17 cellular contexts compared by ENCODE assay signal in genomic region chr6:5130135-5130866, GRCh38. TPM values are rescaled to one million over a fixed set of nuclear protein-coding genes. Genes with fewer than 3 reads are reported as not detected.
DNase-seq lines count a peak whose midpoint lies in the region; ATAC-seq and TF ChIP-seq lines count a peak whose summit lies in the region.
"Had no signal": no experiment of that assay in that cellular context is flagged by ENCODE, and none has a peak within 500 bp of the region (broad histone marks: within the 10 kb centered on the region; RNA-seq: fewer than 3 reads in every experiment).

No MANE protein-coding gene starts in this region.

- H3K36me3 ChIP-seq in GM23338 (ENCODE audit: insufficient read depth) (no peaks in the 10 kb centered on the region), SK-N-MC (ENCODE audit: insufficient read depth, low read length) (no peaks in the 10 kb centered on the region)

- H3K9ac ChIP-seq in SK-N-MC (ENCODE audit: insufficient read length): peak overlapping the region; percentile 19

- H3K9me3 ChIP-seq in SK-N-MC (ENCODE audit: low read depth, low read length): no peaks in the 10 kb centered on the region

- no peak overlapping the region for H3K4me3 Mint-ChIP-seq in GM23338
- no peak overlapping the region for H3K4me3 Mint-ChIP-seq in memory B cell
- H3K4me3 Mint-ChIP-seq: B cell; CD8-positive, alpha-beta T cell had no signal

- H2AFZ ChIP-seq in GM23338: no peak overlapping the region

- H3K4me2 ChIP-seq in GM23338: no peak overlapping the region

- H3F3A ChIP-seq in GM23338 (replicated peaks; ENCODE audit: low read depth): peaks cover 7% of the 10 kb centered on the region

- no peaks in the 10 kb centered on the region; the same call in 2 of the 3 replicates for H3K36me3 Mint-ChIP-seq in GM23338 (ENCODE audit: low read depth)
- peaks cover 2% of the 10 kb centered on the region for H3K36me3 Mint-ChIP-seq in memory B cell
- H3K36me3 Mint-ChIP-seq: CD8-positive, alpha-beta T cell had no signal

- H3K79me2 ChIP-seq in GM23338 (replicated peaks; ENCODE audit: insufficient read depth): no peaks in the 10 kb centered on the region

- no peak for TF ChIP-seq CTCF in GM23338 (conservative IDR thresholded peaks at IDR 0.05; ENCODE audit: low read depth in 2 of 2)
- TF ChIP-seq CTCF in retinal pigment epithelial cell (conservative IDR thresholded peaks at IDR 0.05; ENCODE audit: low read depth, low read length): peak; percentile 5
- TF ChIP-seq CTCF in foreskin fibroblast (IDR thresholded peaks at IDR 0.05; ENCODE audit: low read depth, low read length): no peak

- H3K9me3 Mint-ChIP-seq in GM23338 (no peaks in the 10 kb centered on the region), memory B cell (no peaks in the 10 kb centered on the region)
- H3K9me3 Mint-ChIP-seq: CD8-positive, alpha-beta T cell had no signal

- H3K4me1 ChIP-seq in GM23338 (ENCODE audit: insufficient read depth): peaks cover 33% of the 10 kb centered on the region

- H3K27me3 ChIP-seq in GM23338 (ENCODE audit: insufficient read depth): no peaks in the 10 kb centered on the region

- H3K27ac Mint-ChIP-seq in GM23338 (peak overlapping the region; percentile 27; the same call in 1 of the 2 replicates), memory B cell (peak overlapping the region; percentile 64)
- H3K27ac Mint-ChIP-seq: B cell; CD8-positive, alpha-beta T cell had no signal

- no peak for ATAC-seq in GM23338
- no peak for ATAC-seq in memory B cell (ENCODE audit: low read depth)
- ATAC-seq: CD8-positive, alpha-beta T cell; PC-3 had no signal

- H3K27ac ChIP-seq in GM23338 (ENCODE audit: low read depth) (no peak overlapping the region), SK-N-MC (peak overlapping the region; percentile 80; the same call in 1 of the 2 replicates)

- H3K27me3 Mint-ChIP-seq in GM23338 (ENCODE audit: insufficient read depth, low read depth, poor library complexity) (peaks cover 3% of the 10 kb centered on the region), memory B cell (no peaks in the 10 kb centered on the region)
- H3K27me3 Mint-ChIP-seq: B cell had no signal

- no peak overlapping the region for H3K4me3 ChIP-seq in GM23338
- peak overlapping the region; percentile 57; the same call in 1 of the 2 replicates for H3K4me3 ChIP-seq in SK-N-MC
- no peak overlapping the region for H3K4me3 ChIP-seq in retinal pigment epithelial cell (ENCODE audit: low read length)
- H3K4me3 ChIP-seq in foreskin fibroblast (ENCODE audit: low read depth in 1 of 2, low read length in 2 of 2): no peak overlapping the region

- peaks cover 64% of the 10 kb centered on the region for H3K4me1 Mint-ChIP-seq in GM23338
- H3K4me1 Mint-ChIP-seq in memory B cell: peaks cover 18% of the 10 kb centered on the region

- no peaks in the 10 kb centered on the region for H3K9me2 ChIP-seq in GM23338 (ENCODE audit: insufficient read depth)

- H4K20me1 ChIP-seq in GM23338 (replicated peaks; ENCODE audit: insufficient read depth): no peaks in the 10 kb centered on the region

- DNase-seq in GM23338 (ENCODE audit: low spot score): no peak
- DNase-seq in SK-N-MC (ENCODE audit: low read depth, low spot score): peak; percentile 57
- DNase-seq in memory B cell (ENCODE audit: low spot score in 2 of 2): no peak
- DNase-seq in retinal pigment epithelial cell (ENCODE audit: low read depth): no peak
- DNase-seq in activated CD4-positive, alpha-beta T cell treated with anti-CD3 and anti-CD28 coated beads, Interleukin-2, amount 50 U/mL, for 4 hours: no peak
- DNase-seq in NCI-H82 treated with DMSO at 0.1 percent for 48 hours (lab: John Stamatoyannopoulos, UW; ENCODE audit: unreplicated experiment): no peak
- no peak for DNase-seq in C1 segment of cervical spinal cord (lab: John Stamatoyannopoulos, UW)
- no peak for DNase-seq in foreskin fibroblast
- DNase-seq: CD8-positive, alpha-beta T cell; DMS79 treated with DMSO at 0.1 percent for 48 hours; Kasumi-1; NCI-H1930; NCI-H2171; NCI-H446; NCI-H748 treated with DMSO at 0.1 percent for 48 hours; PC-3 had no signal

TF ChIP-seq in GM23338, 12 proteins besides CTCF, POLR2A, EP300 and RAD21 (continues in another document):
- no peak for TF ChIP-seq POLR2AphosphoS5 (IDR thresholded peaks at IDR 0.05; ENCODE audit: low read depth)
- no peak for TF ChIP-seq EZH2 (IDR thresholded peaks at IDR 0.05; ENCODE audit: low read depth, unreplicated experiment)
- TF ChIP-seq, protein P1, sequence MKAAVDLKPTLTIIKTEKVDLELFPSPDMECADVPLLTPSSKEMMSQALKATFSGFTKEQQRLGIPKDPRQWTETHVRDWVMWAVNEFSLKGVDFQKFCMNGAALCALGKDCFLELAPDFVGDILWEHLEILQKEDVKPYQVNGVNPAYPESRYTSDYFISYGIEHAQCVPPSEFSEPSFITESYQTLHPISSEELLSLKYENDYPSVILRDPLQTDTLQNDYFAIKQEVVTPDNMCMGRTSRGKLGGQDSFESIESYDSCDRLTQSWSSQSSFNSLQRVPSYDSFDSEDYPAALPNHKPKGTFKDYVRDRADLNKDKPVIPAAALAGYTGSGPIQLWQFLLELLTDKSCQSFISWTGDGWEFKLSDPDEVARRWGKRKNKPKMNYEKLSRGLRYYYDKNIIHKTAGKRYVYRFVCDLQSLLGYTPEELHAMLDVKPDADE (IDR thresholded peaks at IDR 0.05): no peak
- no peak for TF ChIP-seq JUNB (IDR thresholded peaks at IDR 0.05; ENCODE audit: unreplicated experiment)
- TF ChIP-seq NANOG (IDR thresholded peaks at IDR 0.05; ENCODE audit: borderline replicate concordance): no peak
- no peak for TF ChIP-seq ZNF114 (CRISPR knock-in tag; IDR thresholded peaks at IDR 0.05)
- no peak for TF ChIP-seq STAT1 (IDR thresholded peaks at IDR 0.05; ENCODE audit: unreplicated experiment)
- TF ChIP-seq, protein P2, sequence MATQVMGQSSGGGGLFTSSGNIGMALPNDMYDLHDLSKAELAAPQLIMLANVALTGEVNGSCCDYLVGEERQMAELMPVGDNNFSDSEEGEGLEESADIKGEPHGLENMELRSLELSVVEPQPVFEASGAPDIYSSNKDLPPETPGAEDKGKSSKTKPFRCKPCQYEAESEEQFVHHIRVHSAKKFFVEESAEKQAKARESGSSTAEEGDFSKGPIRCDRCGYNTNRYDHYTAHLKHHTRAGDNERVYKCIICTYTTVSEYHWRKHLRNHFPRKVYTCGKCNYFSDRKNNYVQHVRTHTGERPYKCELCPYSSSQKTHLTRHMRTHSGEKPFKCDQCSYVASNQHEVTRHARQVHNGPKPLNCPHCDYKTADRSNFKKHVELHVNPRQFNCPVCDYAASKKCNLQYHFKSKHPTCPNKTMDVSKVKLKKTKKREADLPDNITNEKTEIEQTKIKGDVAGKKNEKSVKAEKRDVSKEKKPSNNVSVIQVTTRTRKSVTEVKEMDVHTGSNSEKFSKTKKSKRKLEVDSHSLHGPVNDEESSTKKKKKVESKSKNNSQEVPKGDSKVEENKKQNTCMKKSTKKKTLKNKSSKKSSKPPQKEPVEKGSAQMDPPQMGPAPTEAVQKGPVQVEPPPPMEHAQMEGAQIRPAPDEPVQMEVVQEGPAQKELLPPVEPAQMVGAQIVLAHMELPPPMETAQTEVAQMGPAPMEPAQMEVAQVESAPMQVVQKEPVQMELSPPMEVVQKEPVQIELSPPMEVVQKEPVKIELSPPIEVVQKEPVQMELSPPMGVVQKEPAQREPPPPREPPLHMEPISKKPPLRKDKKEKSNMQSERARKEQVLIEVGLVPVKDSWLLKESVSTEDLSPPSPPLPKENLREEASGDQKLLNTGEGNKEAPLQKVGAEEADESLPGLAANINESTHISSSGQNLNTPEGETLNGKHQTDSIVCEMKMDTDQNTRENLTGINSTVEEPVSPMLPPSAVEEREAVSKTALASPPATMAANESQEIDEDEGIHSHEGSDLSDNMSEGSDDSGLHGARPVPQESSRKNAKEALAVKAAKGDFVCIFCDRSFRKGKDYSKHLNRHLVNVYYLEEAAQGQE (IDR thresholded peaks at IDR 0.05; ENCODE audit: unreplicated experiment): no peak
- no peak for TF ChIP-seq EZH2phosphoT487 (IDR thresholded peaks at IDR 0.05; ENCODE audit: unreplicated experiment)
- TF ChIP-seq ZNF331 (CRISPR knock-in tag; IDR thresholded peaks at IDR 0.05; ENCODE audit: low read depth): no peak

RNA-seq across cellular contexts. Expression of gene PPP1R3G, which starts 45.2 kb away (rescaled TPM):
- 0.24 and 0.31 TPM in 2 replicates for total RNA-seq in GM23338 (2014; rRNA removed; shearing (Covaris generic))
- 0.05 and 0.13 TPM in 2 replicates for polyA plus RNA-seq in GM23338 (2016; fragmentation: Nextera tagmentation; extraction: Ambion mirVana)
- total RNA-seq: CD8-positive, alpha-beta T cell had no signal
